In genomic region chr4:26197018-26197779, GRCh38 we compare ENCODE assay signal across 8 cellular contexts.
DNase-seq lines count a peak whose midpoint lies in the region; ATAC-seq and TF ChIP-seq lines count a peak whose summit lies in the region.

No MANE protein-coding gene starts in this region.

- H3K23ac ChIP-seq in IMR-90 (ENCODE audit: low read depth, low read length): peak overlapping the region; percentile 91

- H2BK5ac ChIP-seq in IMR-90 (ENCODE audit: low read depth, low read length, poor library complexity, severe bottlenecking): peak overlapping the region; percentile 66

- DNase-seq in COLO829 (ENCODE audit: low spot score): peak; percentile 74
- DNase-seq in IMR-90: peak; percentile 97
- peak; percentile 5 to 41 for DNase-seq in activated CD8-positive, alpha-beta memory T cell treated with anti-CD3 and anti-CD28 coated beads for 1 hour (ENCODE audit: extremely low read depth in 1 of 2, low read depth in 1 of 2)
- peak; percentile 90 to 96 for DNase-seq in foreskin keratinocyte
- DNase-seq in stimulated activated naive CD8-positive, alpha-beta T cell treated with anti-CD3 and anti-CD28 coated beads, Interleukin-15, amount 100 ng/mL, for 72 hours: peak; percentile 74 to 90
- DNase-seq in DMS 273 treated with DMSO at 0.1 percent for 48 hours (lab: John Stamatoyannopoulos, UW): no peak
- DNase-seq in tibial artery: no peak

- H3K4me3 Mint-ChIP-seq in stimulated activated naive CD8-positive, alpha-beta T cell treated with anti-CD3 and anti-CD28 coated beads, Interleukin-15, amount 100 ng/mL, for 72 hours: peak overlapping the region; percentile 40 to 70

- no peaks in the 10 kb centered on the region for H4K20me1 ChIP-seq in IMR-90 (ENCODE audit: insufficient read depth, low read length)

- peak overlapping the region; percentile 95 for H3K4ac ChIP-seq in IMR-90 (ENCODE audit: low read depth, low read length)

- H2BK20ac ChIP-seq in IMR-90 (ENCODE audit: low read depth, low read length): peak overlapping the region; percentile 97

- H3K9me3 ChIP-seq in IMR-90 (ENCODE audit: control insufficient read depth, insufficient read depth, low read length) (no peaks in the 10 kb centered on the region), tibial artery (no peaks in the 10 kb centered on the region)

- 0 out of 2 replicates have a peak overlapping the region, but pooled peaks have one; percentile 4 for H3K4me2 ChIP-seq in IMR-90 (ENCODE audit: low read depth, low read length)

- H2AK5ac ChIP-seq in IMR-90 (ENCODE audit: low read depth, low read length): peak overlapping the region; percentile 86

- WGBS in IMR-90 (ENCODE audit: extremely low coverage in 2 of 2, insufficient read length in 1 of 2), 2 experiments: 0% methylated on average over 1 of the region's 9 CpGs; no CpG with 5 or more reads in 1 of the 2 experiments

- peak overlapping the region; percentile 97 to 98 for H3K27ac Mint-ChIP-seq in stimulated activated naive CD8-positive, alpha-beta T cell treated with anti-CD3 and anti-CD28 coated beads, Interleukin-15, amount 100 ng/mL, for 72 hours

- BruUV-seq in IMR-90 (replicated peaks; lab: Mats Ljungman, UMichigan): no TSS peak

- peak overlapping the region; percentile 43; the same call in 2 of the 3 replicates for H2BK15ac ChIP-seq in IMR-90 (ENCODE audit: low read depth, low read length)

- TF ChIP-seq RAD21 in IMR-90 (IDR thresholded peaks at IDR 0.05; ENCODE audit: low read length): no peak

- peak overlapping the region; percentile 96 for H2BK120ac ChIP-seq in IMR-90 (ENCODE audit: low read depth, low read length)

- H2AK9ac ChIP-seq in IMR-90 (replicated peaks; ENCODE audit: low read depth, low read length, poor library complexity): no peak overlapping the region

- H3K9me3 Mint-ChIP-seq in stimulated activated naive CD8-positive, alpha-beta T cell treated with anti-CD3 and anti-CD28 coated beads, Interleukin-15, amount 100 ng/mL, for 72 hours: no peaks in the 10 kb centered on the region

- intact Hi-C loops in IMR-90 (cut with micrococcal nuclease) (no loop called here), tibial artery (cut with DNase I; ENCODE audit: low total_unique reads) (no loop called here)

- H3K9ac ChIP-seq in IMR-90 (ENCODE audit: low read depth, low read length): no peak overlapping the region

- peaks cover 12% of the 10 kb centered on the region for H3K27me3 Mint-ChIP-seq in stimulated activated naive CD8-positive, alpha-beta T cell treated with anti-CD3 and anti-CD28 coated beads, Interleukin-15, amount 100 ng/mL, for 72 hours

- H3K27ac ChIP-seq in IMR-90 (ENCODE audit: insufficient read depth, low read length): peak overlapping the region; percentile 31
- no peak overlapping the region for H3K27ac ChIP-seq in foreskin keratinocyte
- no peak overlapping the region for H3K27ac ChIP-seq in tibial artery

- H3K4me1 Mint-ChIP-seq in stimulated activated naive CD8-positive, alpha-beta T cell treated with anti-CD3 and anti-CD28 coated beads, Interleukin-15, amount 100 ng/mL, for 72 hours: peaks cover 61% of the 10 kb centered on the region

- H4K91ac ChIP-seq in IMR-90 (ENCODE audit: insufficient read depth, low read depth, low read length): peak overlapping the region; percentile 87

- CTCF ChIA-PET in IMR-90 (lab: Yijun Ruan, JAX): interaction anchor here (1.1 to 1.2 kb wide), 2 partner anchors 8 to 105 kb away, joined by 3 read pairs; no protein-coding TSS in a partner anchor

- H3K18ac ChIP-seq in IMR-90 (ENCODE audit: low read depth, low read length): peak overlapping the region; percentile 17; the same call in 1 of the 2 replicates

- H3K36me3 ChIP-seq in IMR-90 (ENCODE audit: control insufficient read depth, insufficient read depth, low read length) (no peaks in the 10 kb centered on the region), tibial artery (no peaks in the 10 kb centered on the region)

- H3K4me3 ChIP-seq in IMR-90 (ENCODE audit: insufficient read depth, low read depth, low read length) (no peak overlapping the region), tibial artery (no peak overlapping the region)

- H3K79me1 ChIP-seq in IMR-90 (ENCODE audit: low read depth in 1 of 2, low read length in 2 of 2): no peaks in the 10 kb centered on the region

- peak overlapping the region; percentile 92 for H3K14ac ChIP-seq in IMR-90 (replicated peaks; ENCODE audit: low read depth, low read length)

- peak overlapping the region; percentile 5 to 75; a peak in 3 of 4 replicates for H4K8ac ChIP-seq in IMR-90 (ENCODE audit: low read depth in 2 of 2, low read length in 2 of 2)

- no peak for TF ChIP-seq POLR2A in IMR-90 (IDR thresholded peaks at IDR 0.05; ENCODE audit: low read depth, low read length)

- in situ Hi-C loops in IMR-90 (cut with MboI; ENCODE audit: low sequenced_read_pairs): loop anchor here (25.0 kb wide), 1 partner anchor 815 kb away; no protein-coding TSS in a partner anchor

- POLR2A ChIA-PET in IMR-90 (lab: Charles Lee; ENCODE audit: unreplicated experiment): interaction anchor here (0.6 to 0.8 kb wide), 2 partner anchors 120 to 122 kb away, joined by 3 to 7 read pairs; no protein-coding TSS in a partner anchor

- H3K27me3 ChIP-seq in IMR-90 (ENCODE audit: control insufficient read depth, insufficient read depth, low read length) (no peaks in the 10 kb centered on the region), foreskin keratinocyte (peaks cover 80% of the 10 kb centered on the region), tibial artery (peaks cover 0 to 8% of the 10 kb centered on the region in 2 donors)

- ATAC-seq in GM21576 (IDR thresholded peaks at IDR 0.05; ENCODE audit: unreplicated experiment) (peak; percentile 84), IMR-90 (ENCODE audit: low read depth) (peak; percentile 86), foreskin keratinocyte (peak; percentile 95)
- peak; percentile 90 for ATAC-seq in stimulated activated naive CD8-positive, alpha-beta T cell treated with anti-CD3 and anti-CD28 coated beads, Interleukin-15, amount 100 ng/mL, for 72 hours

- H3K4me1 ChIP-seq in IMR-90 (ENCODE audit: control insufficient read depth, insufficient read depth, low read length) (peaks cover 6% of the 10 kb centered on the region), foreskin keratinocyte (peaks cover 9% of the 10 kb centered on the region), tibial artery (no peaks in the 10 kb centered on the region)

- dilution Hi-C loops in IMR-90 (cut with HindIII; ENCODE audit: low sequenced_read_pairs, unreplicated experiment): no loop called here

- H4K5ac ChIP-seq in IMR-90 (ENCODE audit: low read depth, low read length): no peak overlapping the region

- H3K56ac ChIP-seq in IMR-90 (ENCODE audit: extremely low read depth, insufficient read depth, low read length): no peak overlapping the region

- peaks cover 3% of the 10 kb centered on the region for H3K9me1 ChIP-seq in IMR-90 (ENCODE audit: insufficient read depth, low read length)

- no peak for TF ChIP-seq CTCF in IMR-90 (conservative IDR thresholded peaks at IDR 0.05; ENCODE audit: low read depth, low read length)
- peak; percentile 6 for TF ChIP-seq CTCF in foreskin keratinocyte (conservative IDR thresholded peaks at IDR 0.05)
- TF ChIP-seq CTCF in tibial artery (IDR thresholded peaks at IDR 0.05): no peak

- peak overlapping the region; percentile 39 for H2AFZ ChIP-seq in IMR-90 (replicated peaks; ENCODE audit: low read length, poor library complexity)

TF ChIP-seq in IMR-90, 13 proteins besides CTCF, POLR2A, EP300 and RAD21:
- no peak for TF ChIP-seq MAZ (IDR thresholded peaks at IDR 0.05; ENCODE audit: borderline replicate concordance, low read depth, low read length)
- TF ChIP-seq RCOR1 (IDR thresholded peaks at IDR 0.05; ENCODE audit: insufficient replicate concordance, low read length): peak; percentile 91
- no peak for TF ChIP-seq MAFK (IDR thresholded peaks at IDR 0.05; ENCODE audit: low read depth, low read length)
- TF ChIP-seq CEBPB (IDR thresholded peaks at IDR 0.05; ENCODE audit: low read depth, low read length): peak; percentile 76
- peak; percentile 66 for TF ChIP-seq BHLHE40 (IDR thresholded peaks at IDR 0.05; ENCODE audit: low read depth, low read length)
- peak; percentile 63; the same call in 1 of the 2 replicates for TF ChIP-seq FOS (IDR thresholded peaks at IDR 0.05; ENCODE audit: low read depth, low read length)
- TF ChIP-seq CHD1 (IDR thresholded peaks at IDR 0.05; ENCODE audit: low read depth, low read length): no peak
- TF ChIP-seq RFX5 (IDR thresholded peaks at IDR 0.05; ENCODE audit: low read depth, low read length): no peak

Comparison
In these comparisons a context has a peak if more than half of its experiments do, and no peak if none do; other contexts are left out.
1. DNase-seq: peak in COLO829 (single experiment), IMR-90 (single experiment), activated CD8-positive, alpha-beta memory T cell treated with anti-CD3 and anti-CD28 coated beads for 1 hour (2 of 2), foreskin keratinocyte (2 of 2) and stimulated activated naive CD8-positive, alpha-beta T cell treated with anti-CD3 and anti-CD28 coated beads, Interleukin-15, amount 100 ng/mL, for 72 hours (2 of 2); none in DMS 273 treated with DMSO at 0.1 percent for 48 hours (single experiment) and tibial artery (0 of 2).
2. Peak in every context shown above with its lines, with median percentiles within 50 percentile points of each other: ATAC-seq.